In genomic region chr1:67500413-67500959, GRCh38 we compare ENCODE assay signal across 8 cellular contexts.
DNase-seq lines count a peak whose midpoint lies in the region; ATAC-seq lines count a peak whose summit lies in the region.

No MANE protein-coding gene starts in this region.

- peak; percentile 98 for ATAC-seq in GM21576 (IDR thresholded peaks at IDR 0.05; ENCODE audit: unreplicated experiment)

- peak overlapping the region; percentile 34; the same call in 1 of the 2 replicates for H3K4me3 ChIP-seq in HUES6 (ENCODE audit: low read depth, low read length)
- no peak overlapping the region for H3K4me3 ChIP-seq in NT2/D1 (ENCODE audit: insufficient read length, low read depth)

- no peak overlapping the region for H3K27ac ChIP-seq in HUES6 (ENCODE audit: low read depth, low read length)

- H3K27me3 ChIP-seq in HUES6 (ENCODE audit: control insufficient read depth, insufficient read depth, low read length) (peaks cover 11% of the 10 kb centered on the region), NT2/D1 (ENCODE audit: insufficient read depth, insufficient read length) (peaks cover 5% of the 10 kb centered on the region)

- H3K36me3 ChIP-seq in HUES6 (ENCODE audit: control insufficient read depth, insufficient read depth, low read length) (no peaks in the 10 kb centered on the region), NT2/D1 (ENCODE audit: insufficient read depth, insufficient read length, low read length) (no peaks in the 10 kb centered on the region)

- H3K9ac ChIP-seq in HUES6 (ENCODE audit: low read length) (no peak overlapping the region), NT2/D1 (ENCODE audit: insufficient read length, low read depth) (peak overlapping the region; percentile 39)

- DNase-seq in DMS53 (lab: John Stamatoyannopoulos, UW) = peak; percentile 99
- peak; percentile 97 for DNase-seq in NT2/D1 (ENCODE audit: low read depth, low spot score)
- peak; percentile 38 for DNase-seq in activated CD8-positive, alpha-beta memory T cell treated with anti-CD3 and anti-CD28 coated beads, Interleukin-2, amount 50 U/mL, for 1 hour (ENCODE audit: extremely low read depth)
- DNase-seq in epidermal melanocyte (ENCODE audit: insufficient read length, low spot score) = peak; percentile 93
- peak; percentile 84 for DNase-seq in mucosa of gallbladder (ENCODE audit: low spot score)
- DNase-seq in stimulated activated CD8-positive, alpha-beta memory T cell treated with anti-CD3 and anti-CD28 coated beads, Interleukin-4, amount 100 ng/mL, for 48 hours = peak; percentile 91

- H3K9me3 ChIP-seq in HUES6 (ENCODE audit: control insufficient read depth, insufficient read depth, low read depth, low read length) (no peaks in the 10 kb centered on the region), NT2/D1 (ENCODE audit: insufficient read depth, low read length) (no peaks in the 10 kb centered on the region)

- H3K4me1 ChIP-seq in HUES6 (ENCODE audit: control insufficient read depth, insufficient read depth, low read length) (peaks cover 4% of the 10 kb centered on the region; the same call in 1 of the 2 replicates), NT2/D1 (ENCODE audit: insufficient read depth, insufficient read length) (no peaks in the 10 kb centered on the region)

Comparison
In these comparisons a context has a peak if more than half of its experiments do, and no peak if none do; other contexts are left out.
1. DNase-seq: peak in every context shown above with its lines; median percentile 99 in DMS53; 97 in NT2/D1; 93 in epidermal melanocyte; 91 in stimulated activated CD8-positive, alpha-beta memory T cell treated with anti-CD3 and anti-CD28 coated beads, Interleukin-4, amount 100 ng/mL, for 48 hours; 84 in mucosa of gallbladder; 38 in activated CD8-positive, alpha-beta memory T cell treated with anti-CD3 and anti-CD28 coated beads, Interleukin-2, amount 50 U/mL, for 1 hour.